In genomic region chr11:106961518-106961917, GRCh38 we compare ENCODE assay signal across 12 cellular contexts. TPM values are rescaled to one million over a fixed set of nuclear protein-coding genes. Genes with fewer than 3 reads are reported as not detected.
DNase-seq lines count a peak whose midpoint lies in the region; ATAC-seq and TF ChIP-seq lines count a peak whose summit lies in the region.
"Had no signal": no experiment of that assay in that cellular context is flagged by ENCODE, and none has a peak within 500 bp of the region (broad histone marks: within the 10 kb centered on the region; RNA-seq: fewer than 3 reads in every experiment).

No MANE protein-coding gene starts in this region.

- no peaks in the 10 kb centered on the region for H3K79me2 ChIP-seq in PC-3 (ENCODE audit: low read length)

- intact Hi-C loops in PC-3 (cut with micrococcal nuclease) = no loop called here

- no peaks in the 10 kb centered on the region for H4K20me1 ChIP-seq in PC-3 (ENCODE audit: low read length)

- H3F3A ChIP-seq in PC-3 (ENCODE audit: low read length, unreplicated experiment) = no peaks in the 10 kb centered on the region

- DNase-seq in AG09319 (ENCODE audit: extremely low read depth, low read depth) (peak; percentile 78), PC-3 (peak; percentile 81), epidermal melanocyte (ENCODE audit: insufficient read length, low spot score) (peak; percentile 62), neural crest cell (ENCODE audit: low read depth, low spot score) (no peak), GM10248 (ENCODE audit: extremely low spot score) (no peak), mucosa of gallbladder (ENCODE audit: low spot score) (no peak)
- DNase-seq in activated CD4-positive, alpha-beta memory T cell treated with anti-CD3 and anti-CD28 coated beads, Interleukin-2, amount 10 ng/mL, durations not matched to agents 7 days and 5 days = no peak
- DNase-seq: activated T-cell treated with anti-CD3 and anti-CD28 coated beads for 4 hours; CD8-positive, alpha-beta memory T cell; NCI-H774 had no signal

- peak overlapping the region; percentile 40 for H3K4me2 ChIP-seq in PC-3 (ENCODE audit: low read length)

- CTCF ChIA-PET in PC-3 (lab: Charles Lee) = no interaction called here
- CTCF ChIA-PET in GM10248 (lab: Yijun Ruan, JAX) = interaction anchor here (1.0 kb wide), 1 partner anchor 13 kb away, joined by 3 read pairs; no protein-coding TSS in a partner anchor
- CTCF ChIA-PET in activated CD4-positive, alpha-beta memory T cell treated with anti-CD3 and anti-CD28 coated beads, Interleukin-2, amount 10 ng/mL, durations not matched to agents 7 days and 5 days (lab: Charles Lee) = no interaction called here

- H3K9me2 ChIP-seq in PC-3 (replicated peaks; ENCODE audit: low read length) = no peaks in the 10 kb centered on the region

- H3K27me3 Mint-ChIP-seq in neural crest cell (ENCODE audit: low read depth) = no peaks in the 10 kb centered on the region
- H3K27me3 Mint-ChIP-seq in activated CD4-positive, alpha-beta memory T cell treated with anti-CD3 and anti-CD28 coated beads, Interleukin-2, amount 10 ng/mL, durations not matched to agents 7 days and 5 days = no peaks in the 10 kb centered on the region
- H3K27me3 Mint-ChIP-seq: CD8-positive, alpha-beta memory T cell had no signal

- POLR2A ChIA-PET in PC-3 (lab: Charles Lee; ENCODE audit: unreplicated experiment) (no interaction called here), GM10248 (lab: Yijun Ruan, JAX) (no interaction called here)
- POLR2A ChIA-PET in activated CD4-positive, alpha-beta memory T cell treated with anti-CD3 and anti-CD28 coated beads, Interleukin-2, amount 10 ng/mL, durations not matched to agents 7 days and 5 days (lab: Charles Lee) = no interaction called here

- peaks cover 16% of the 10 kb centered on the region for H3K4me1 ChIP-seq in PC-3 (ENCODE audit: insufficient read depth, low read length)

- peaks cover 3% of the 10 kb centered on the region for H3K9me3 Mint-ChIP-seq in neural crest cell
- peaks cover 7% of the 10 kb centered on the region for H3K9me3 Mint-ChIP-seq in activated CD4-positive, alpha-beta memory T cell treated with anti-CD3 and anti-CD28 coated beads, Interleukin-2, amount 10 ng/mL, durations not matched to agents 7 days and 5 days

- ATAC-seq in PC-3 (peak; percentile 85), GM18498 (IDR thresholded peaks at IDR 0.05; ENCODE audit: unreplicated experiment) (no peak)

- no peak overlapping the region for H3K4me3 ChIP-seq in PC-3 (ENCODE audit: low read length)

- TF ChIP-seq CTCF in AG09319 (IDR thresholded peaks at IDR 0.05; ENCODE audit: low read depth, low read length) (no peak), PC-3 (conservative IDR thresholded peaks at IDR 0.05; ENCODE audit: low read depth, low read length) (no peak), neural crest cell (conservative IDR thresholded peaks at IDR 0.05) (no peak), GM10248 (IDR thresholded peaks at IDR 0.05; ENCODE audit: control extremely low read depth, extremely low read depth, low read depth, missing control alignments) (no peak)

- H3K4me1 Mint-ChIP-seq in neural crest cell = peaks cover 16% of the 10 kb centered on the region
- H3K4me1 Mint-ChIP-seq in activated CD4-positive, alpha-beta memory T cell treated with anti-CD3 and anti-CD28 coated beads, Interleukin-2, amount 10 ng/mL, durations not matched to agents 7 days and 5 days = no peaks in the 10 kb centered on the region
- H3K4me1 Mint-ChIP-seq: CD8-positive, alpha-beta memory T cell had no signal

- peak overlapping the region; percentile 23 for H3K27ac Mint-ChIP-seq in neural crest cell (ENCODE audit: unreplicated experiment)
- no peak overlapping the region for H3K27ac Mint-ChIP-seq in activated CD4-positive, alpha-beta memory T cell treated with anti-CD3 and anti-CD28 coated beads, Interleukin-2, amount 10 ng/mL, durations not matched to agents 7 days and 5 days
- H3K27ac Mint-ChIP-seq: CD8-positive, alpha-beta memory T cell; T-helper 2 cell treated with Interferon-gamma antibody and Interleukin-4, amounts not matched to agents 5 μg/mL and 100 μg/mL, for 36 hours had no signal

- H3K9ac ChIP-seq in PC-3 (ENCODE audit: low read length) = no peak overlapping the region

- H2AFZ ChIP-seq in PC-3 (ENCODE audit: low read length) = no peak overlapping the region

- BruUV-seq in PC-3 (replicated peaks; lab: Mats Ljungman, UMichigan) = no TSS peak

- no peaks in the 10 kb centered on the region for H3K9me3 ChIP-seq in PC-3 (ENCODE audit: low read length)

- H3K4me3 Mint-ChIP-seq in neural crest cell = no peak overlapping the region
- H3K4me3 Mint-ChIP-seq in activated CD4-positive, alpha-beta memory T cell treated with anti-CD3 and anti-CD28 coated beads, Interleukin-2, amount 10 ng/mL, durations not matched to agents 7 days and 5 days = no peak overlapping the region
- H3K4me3 Mint-ChIP-seq: CD8-positive, alpha-beta memory T cell; T-helper 2 cell treated with Interferon-gamma antibody and Interleukin-4, amounts not matched to agents 5 μg/mL and 100 μg/mL, for 36 hours had no signal

- no peak overlapping the region for H3K27ac ChIP-seq in PC-3 (ENCODE audit: low read length)

- no peaks in the 10 kb centered on the region for H3K36me3 Mint-ChIP-seq in neural crest cell (ENCODE audit: low read depth)
- no peaks in the 10 kb centered on the region for H3K36me3 Mint-ChIP-seq in activated CD4-positive, alpha-beta memory T cell treated with anti-CD3 and anti-CD28 coated beads, Interleukin-2, amount 10 ng/mL, durations not matched to agents 7 days and 5 days (ENCODE audit: low read depth)
- H3K36me3 Mint-ChIP-seq: CD8-positive, alpha-beta memory T cell had no signal

- peaks cover 12% of the 10 kb centered on the region; the same call in 1 of the 2 replicates for H3K27me3 ChIP-seq in PC-3 (ENCODE audit: low read length)

- no peaks in the 10 kb centered on the region for H3K36me3 ChIP-seq in PC-3 (ENCODE audit: low read depth, low read length)

RNA-seq across cellular contexts. Expression of gene GUCY1A2, which starts 56.8 kb away (rescaled TPM):
- not detected in 2 replicates for total RNA-seq in PC-3 (2014; rRNA removed)
- total RNA-seq in neural crest cell = 3.7 and 4.0 TPM in 2 replicates
- total RNA-seq in activated CD4-positive, alpha-beta memory T cell treated with anti-CD3 and anti-CD28 coated beads, Interleukin-2, amount 10 ng/mL, durations not matched to agents 7 days and 5 days = not detected
- total RNA-seq in mucosa of gallbladder = 3.2 TPM
- total RNA-seq: CD8-positive, alpha-beta memory T cell had no signal

Comparison
In these comparisons a context has a peak if more than half of its experiments do, and no peak if none do; other contexts are left out.
1. DNase-seq: peak in AG09319 (single experiment), PC-3 (single experiment) and epidermal melanocyte (single experiment); none in neural crest cell (single experiment), GM10248 (single experiment), activated CD4-positive, alpha-beta memory T cell treated with anti-CD3 and anti-CD28 coated beads, Interleukin-2, amount 10 ng/mL, durations not matched to agents 7 days and 5 days (single experiment) and mucosa of gallbladder (single experiment).